In genomic region chr1:9730096-9730901, GRCh38 we compare ENCODE assay signal across 10 cellular contexts.
DNase-seq lines count a peak whose midpoint lies in the region; ATAC-seq and TF ChIP-seq lines count a peak whose summit lies in the region.
"Had no signal": no experiment of that assay in that cellular context is flagged by ENCODE, and none has a peak within 500 bp of the region (broad histone marks: within the 10 kb centered on the region; RNA-seq: fewer than 3 reads in every experiment).

No MANE protein-coding gene starts in this region.

- peaks cover 70 to 77% (median 71%) of the 10 kb centered on the region in 3 donors for H3K4me1 Mint-ChIP-seq in T-cell

- TF ChIP-seq CTCF in heart left ventricle (IDR thresholded peaks at IDR 0.05) (no peak), sigmoid colon (IDR thresholded peaks at IDR 0.05) (no peak), omental fat pad (IDR thresholded peaks at IDR 0.05) (no peak)

- H3K4me1 ChIP-seq in heart left ventricle (peaks cover 0 to 12% (median 0%) of the 10 kb centered on the region in 12 donors), sigmoid colon (no peaks in the 10 kb centered on the region)

- H3K27ac ChIP-seq in heart left ventricle (peak overlapping the region in 1 of 12 donors; percentile 70), sigmoid colon (no peak overlapping the region)

- no peaks in the 10 kb centered on the region for H3K9me3 Mint-ChIP-seq in T-cell

- H3K4me3 ChIP-seq in heart left ventricle (no peak overlapping the region), sigmoid colon (no peak overlapping the region)

- H3K27me3 Mint-ChIP-seq in T-cell: no peaks in the 10 kb centered on the region

- ATAC-seq in T-cell (replicated peaks in 1 of 4) (no peak), heart left ventricle (peak in 3 of 4 donors; percentile 32 to 81 (median 79)), GM21360 (IDR thresholded peaks at IDR 0.05; ENCODE audit: unreplicated experiment) (no peak), omental fat pad (ENCODE audit: low FRiP score) (no peak)

- peak overlapping the region in 2 of 3 donors; percentile 13 to 76 for H3K4me3 Mint-ChIP-seq in T-cell

- intact Hi-C loops in heart left ventricle (cut with DNase I) (no loop called here), sigmoid colon (cut with DNase I) (no loop called here)

- no peaks in the 10 kb centered on the region for H3K9me3 ChIP-seq in heart left ventricle
- H3K9me3 ChIP-seq in sigmoid colon: no peaks in the 10 kb centered on the region

- H3K36me3 Mint-ChIP-seq in T-cell: peaks cover 55% of the 10 kb centered on the region

- H3K27me3 ChIP-seq in heart left ventricle: no peaks in the 10 kb centered on the region
- no peaks in the 10 kb centered on the region for H3K27me3 ChIP-seq in sigmoid colon

- DNase-seq in T-cell (no peak), heart left ventricle (peak; percentile 55 to 78 (median 61)), sigmoid colon (peak; percentile 72), omental fat pad (ENCODE audit: low spot score) (no peak)
- DNase-seq in NK-92 treated with Interleukin-12 subunit alpha and Interleukin-12 subunit beta, amount 100 ng/mL, for 24 hours (lab: John Stamatoyannopoulos, UW): no peak
- DNase-seq: KBM-7, mesendoderm, NCI-H524 treated with DMSO at 0.1 percent for 48 hours had no signal

- H3K36me3 ChIP-seq in heart left ventricle: peaks cover 0 to 100% (median 82%) of the 10 kb centered on the region in 9 donors
- H3K36me3 ChIP-seq in sigmoid colon: peaks cover 52 to 85% (median 68%) of the 10 kb centered on the region in 4 donors

- WGBS in heart left ventricle, 4 donors: 78 to 81% (median 80%) methylated on average over 45 of the region's 45 CpGs
- 84 to 88% methylated on average over 45 of the region's 45 CpGs for WGBS in sigmoid colon, 2 donors

- peak overlapping the region; percentile 86 to 93 for H3K27ac Mint-ChIP-seq in T-cell

- peak; percentile 42 for TF ChIP-seq POLR2A in GM19193 (IDR thresholded peaks at IDR 0.05; ENCODE audit: extremely low read depth, insufficient read depth, insufficient read length)
- TF ChIP-seq POLR2A in heart left ventricle (IDR thresholded peaks at IDR 0.05): no peak
- no peak for TF ChIP-seq POLR2A in sigmoid colon (IDR thresholded peaks at IDR 0.05)

- POLR2A ChIA-PET in T-cell (lab: Charles Lee): interaction anchor here in 1 of 2 donors (0.6 kb wide), 1 partner anchor 105 kb away, joined by 3 read pairs; no protein-coding TSS in a partner anchor

- TF ChIP-seq EP300 in sigmoid colon (IDR thresholded peaks at IDR 0.05): no peak

- CTCF ChIA-PET in T-cell (lab: Charles Lee): interaction anchor here in 1 of 2 donors (0.9 kb wide), 1 partner anchor 103 kb away, joined by 3 read pairs; no protein-coding TSS in a partner anchor

Comparison
In these comparisons a context has a peak if more than half of its experiments do, and no peak if none do; other contexts are left out.
1. ATAC-seq: peak in heart left ventricle (3 of 4); none in T-cell (0 of 4), GM21360 (single experiment) and omental fat pad (single experiment).
2. DNase-seq: peak in heart left ventricle (5 of 5) and sigmoid colon (single experiment); none in T-cell (0 of 34), NK-92 treated with Interleukin-12 subunit alpha and Interleukin-12 subunit beta, amount 100 ng/mL, for 24 hours (single experiment) and omental fat pad (single experiment).